9 cellular contexts compared by ENCODE assay signal in the genomic region with DNA sequence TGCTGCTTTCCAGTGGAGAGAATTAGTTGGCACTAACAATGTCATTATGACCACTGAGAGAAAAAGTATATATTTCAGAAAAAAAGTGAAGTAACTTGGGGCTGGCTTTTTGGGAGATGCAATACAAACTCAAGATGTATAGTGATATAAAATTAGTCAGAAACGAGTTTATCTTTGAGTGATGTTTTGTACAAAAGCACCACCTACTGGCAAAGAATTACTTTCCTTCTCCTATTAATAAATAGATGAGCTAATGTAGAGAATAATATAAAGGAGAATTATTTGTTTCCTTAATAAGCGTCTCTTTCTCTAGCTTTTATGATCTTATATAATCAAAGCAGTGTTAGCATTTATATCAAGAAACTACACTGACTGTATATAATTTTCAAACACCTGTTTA.
DNase-seq lines count a peak whose midpoint lies in the region; ATAC-seq and TF ChIP-seq lines count a peak whose summit lies in the region.
"Had no signal": no experiment of that assay in that cellular context is flagged by ENCODE, and none has a peak within 500 bp of the region (broad histone marks: within the 10 kb centered on the region; RNA-seq: fewer than 3 reads in every experiment).

No MANE protein-coding gene starts in this region.

- H3K27ac Mint-ChIP-seq in MCF 10A (ENCODE audit: low read depth, unreplicated experiment): no peak overlapping the region

- BruUV-seq in MCF 10A (replicated peaks; lab: Mats Ljungman, UMichigan) (no TSS peak), Panc1 (replicated peaks; lab: Mats Ljungman, UMichigan) (no TSS peak)

- CTCF ChIA-PET in MCF 10A (lab: Yijun Ruan, JAX) (interaction anchor here (0.8 to 10.7 kb wide), 14 partner anchors 8 to 1985 kb away, joined by 3 to 114 read pairs (median 5); no protein-coding TSS in a partner anchor), Panc1 (lab: Charles Lee) (interaction anchor here (0.6 to 1.2 kb wide), 4 partner anchors 32 to 1539 kb away, joined by 3 to 13 read pairs (median 3); no protein-coding TSS in a partner anchor)

- no peaks in the 10 kb centered on the region for H3K27me3 ChIP-seq in breast epithelium
- H3K27me3 ChIP-seq in Panc1 (ENCODE audit: control insufficient read depth, insufficient read depth, low read length): no peaks in the 10 kb centered on the region

- intact Hi-C loops in MCF 10A (cut with micrococcal nuclease) (loop anchor here (1.0 to 5.0 kb wide), 2 partner anchors 943 to 1297 kb away; no protein-coding TSS in a partner anchor), breast epithelium (cut with DNase I; ENCODE audit: low total_unique reads) (no loop called here), Panc1 (cut with micrococcal nuclease; ENCODE audit: unreplicated experiment) (no loop called here)

- in situ Hi-C loops in Panc1 (cut with HindIII; ENCODE audit: low pct_unique_long_range_greater_than_20kb, low sequenced_read_pairs): no loop called here

- H3K27ac ChIP-seq in breast epithelium (no peak overlapping the region), Panc1 (ENCODE audit: low read length) (no peak overlapping the region)

- H3K36me3 ChIP-seq in breast epithelium (no peaks in the 10 kb centered on the region), Panc1 (ENCODE audit: control insufficient read depth, insufficient read depth, low read length) (no peaks in the 10 kb centered on the region)

- H3K4me1 ChIP-seq in breast epithelium: no peaks in the 10 kb centered on the region
- H3K4me1 ChIP-seq in Panc1 (ENCODE audit: control insufficient read depth, insufficient read depth, low read length): no peaks in the 10 kb centered on the region

- H3K4me3 Mint-ChIP-seq in MCF 10A (ENCODE audit: unreplicated experiment): no peak overlapping the region

- TF ChIP-seq CTCF in MCF 10A (IDR thresholded peaks at IDR 0.05; ENCODE audit: unreplicated experiment) (peak; percentile 40), breast epithelium (IDR thresholded peaks at IDR 0.05) (no peak), Panc1 (IDR thresholded peaks at IDR 0.05) (peak; percentile 41; the same call in 1 of the 2 replicates), fibroblast of pulmonary artery (IDR thresholded peaks at IDR 0.05; ENCODE audit: low read length, missing control alignments) (peak; percentile 40)

- H3K4me3 ChIP-seq in breast epithelium (no peak overlapping the region), Panc1 (ENCODE audit: low read depth in 2 of 2, low read length in 2 of 2) (no peak overlapping the region), fibroblast of pulmonary artery (replicated peaks; ENCODE audit: low read depth, low read length) (no peak overlapping the region)

- POLR2A ChIA-PET in MCF 10A (lab: Yijun Ruan, JAX): interaction anchor here (0.5 kb wide), 1 partner anchor 650 kb away, joined by 3 read pairs; no protein-coding TSS in a partner anchor
- POLR2A ChIA-PET in Panc1 (lab: Charles Lee): interaction anchor here (0.6 kb wide), 2 partner anchors 44 to 936 kb away, joined by 3 to 12 read pairs; no protein-coding TSS in a partner anchor

- DNase-seq in MCF 10A (ENCODE audit: unreplicated experiment) (peak; percentile 8), breast epithelium (ENCODE audit: low spot score in 2 of 2) (no peak), Panc1 (ENCODE audit: low read depth, low spot score) (no peak), fibroblast of pulmonary artery (ENCODE audit: low read depth) (peak; percentile 53), NCI-H69 (lab: John Stamatoyannopoulos, UW) (no peak), 8988T (no peak), NK-92 (lab: John Stamatoyannopoulos, UW; ENCODE audit: unreplicated experiment) (no peak)
- DNase-seq: activated T-cell treated with anti-CD3 and anti-CD28 coated beads, Interleukin-2, amount 50 U/mL, for 48 hours had no signal

- H3K27me3 Mint-ChIP-seq in MCF 10A (ENCODE audit: insufficient read depth, unreplicated experiment): peaks cover 62% of the 10 kb centered on the region

- no peaks in the 10 kb centered on the region for H3K9me3 Mint-ChIP-seq in MCF 10A (ENCODE audit: unreplicated experiment)

- H3K9me3 ChIP-seq in breast epithelium (no peaks in the 10 kb centered on the region), Panc1 (ENCODE audit: control insufficient read depth, insufficient read depth, low read depth, low read length) (no peaks in the 10 kb centered on the region)

- H3K36me3 Mint-ChIP-seq in MCF 10A (ENCODE audit: insufficient read depth, unreplicated experiment): no peaks in the 10 kb centered on the region

- no peak for TF ChIP-seq POLR2A in breast epithelium (IDR thresholded peaks at IDR 0.05)

- H3K4me1 Mint-ChIP-seq in MCF 10A (ENCODE audit: insufficient read depth, unreplicated experiment): no peaks in the 10 kb centered on the region

- ATAC-seq in Panc1: no peak
- ATAC-seq in HG02981 (IDR thresholded peaks at IDR 0.05; ENCODE audit: unreplicated experiment): no peak

Comparison
In these comparisons a context has a peak if more than half of its experiments do, and no peak if none do; other contexts are left out.
1. DNase-seq: peak in MCF 10A (single experiment) and fibroblast of pulmonary artery (single experiment); none in breast epithelium (0 of 2), Panc1 (single experiment), NCI-H69 (single experiment), 8988T (single experiment) and NK-92 (single experiment).
2. CTCF ChIP-seq: peak in MCF 10A (single experiment), Panc1 (single experiment) and fibroblast of pulmonary artery (single experiment); none in breast epithelium (0 of 3).